ENCODE assay signal across 34 cellular contexts in the genomic region with DNA sequence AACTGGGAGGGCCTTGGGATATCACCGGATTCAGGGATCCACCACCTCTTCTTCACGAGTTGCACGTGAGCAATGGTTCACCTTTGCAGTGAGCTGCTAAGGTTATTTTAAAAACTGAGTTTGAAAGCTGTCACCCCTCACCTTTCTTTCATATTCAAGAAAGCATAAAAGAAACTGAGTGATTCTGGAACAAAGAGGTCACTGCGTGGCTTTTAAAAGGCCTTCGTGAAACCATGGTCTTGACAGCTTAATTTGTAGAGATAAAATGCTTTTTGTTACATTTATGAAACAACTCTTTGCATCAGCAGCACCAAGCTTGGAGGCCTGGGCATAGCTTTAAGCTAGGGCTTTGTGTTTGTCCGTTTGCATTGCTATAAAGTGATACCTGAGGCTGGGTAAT.
"Had no signal": no experiment of that assay in that cellular context is flagged by ENCODE, and none has a peak within 500 bp of the region (broad histone marks: within the 10 kb centered on the region; RNA-seq: fewer than 3 reads in every experiment).

No MANE protein-coding gene starts in this region.

- H3K4me3 ChIP-seq: MG63 had no signal

- DNase-seq: Karpas-422, Kasumi-1, MG63, MM.1S, MV-4-11, NCI-H1048, NCI-H1092, NCI-H1092 treated with DMSO at 0.1 percent for 48 hours, NCI-H1105, NCI-H1105 treated with DMSO at 0.1 percent for 48 hours, NCI-H1417, NCI-H1417 treated with DMSO at 0.1 percent for 48 hours, NCI-H1436, NCI-H1436 treated with DMSO at 0.1 percent for 48 hours, NCI-H146, NCI-H1694, NCI-H1694 treated with DMSO at 0.1 percent for 48 hours, NCI-H187, NCI-H187 treated with DMSO at 0.1 percent for 48 hours, NCI-H1930, NCI-H2029, NCI-H2029 treated with DMSO at 0.1 percent for 48 hours, NCI-H2081, NCI-H2081 treated with DMSO at 0.1 percent for 48 hours, NCI-H2107, NCI-H2171, NCI-H2171 treated with DMSO at 0.1 percent for 48 hours, NCI-H2227 treated with DMSO at 0.1 percent for 48 hours, NCI-H226, NCI-H345, NCI-H446, NCI-H446 treated with DMSO at 0.1 percent for 48 hours, NCI-H510A, NCI-H510A treated with DMSO at 0.1 percent for 48 hours had no signal

- H3K27me3 ChIP-seq: MG63 had no signal

- H3K36me3 ChIP-seq: MG63 had no signal

- H3K9me3 ChIP-seq: MG63 had no signal
